In genomic region chr2:226002438-226002837, GRCh38 we compare ENCODE assay signal across 9 cellular contexts.
DNase-seq lines count a peak whose midpoint lies in the region; ATAC-seq, FAIRE-seq and TF ChIP-seq lines count a peak whose summit lies in the region.
"Had no signal": no experiment of that assay in that cellular context is flagged by ENCODE, and none has a peak within 500 bp of the region (broad histone marks: within the 10 kb centered on the region; RNA-seq: fewer than 3 reads in every experiment).

No MANE protein-coding gene starts in this region.

- H3K4ac ChIP-seq in neuronal stem cell (ENCODE audit: low read length), result no peak overlapping the region

- no peak overlapping the region for H4K8ac ChIP-seq in neuronal stem cell (ENCODE audit: low read depth, low read length)

- ATAC-seq in GM18502 (IDR thresholded peaks at IDR 0.05; ENCODE audit: poor library complexity, unreplicated experiment), result peak; percentile 62
- no peak for ATAC-seq in GM21528 (IDR thresholded peaks at IDR 0.05; ENCODE audit: low FRiP score, unreplicated experiment)
- no peak for ATAC-seq in HG03457 (IDR thresholded peaks at IDR 0.05; ENCODE audit: unreplicated experiment)

- no peak overlapping the region for H3K14ac ChIP-seq in neuronal stem cell (ENCODE audit: low read length)

- H2AK5ac ChIP-seq in neuronal stem cell (ENCODE audit: low read depth, low read length), result no peak overlapping the region

- H3K9ac ChIP-seq in neuronal stem cell (ENCODE audit: low read depth, low read length, poor library complexity) (no peak overlapping the region), kidney (ENCODE audit: low read length in 2 of 2) (no peak overlapping the region)

- no peaks in the 10 kb centered on the region for H3K27me3 ChIP-seq in neuronal stem cell (ENCODE audit: control insufficient read depth in 3 of 3, insufficient read depth in 3 of 3, low read depth in 1 of 3, low read length in 3 of 3)

- peak; percentile 14 for DNase-seq in LNCaP clone FGC (ENCODE audit: low read depth)
- DNase-seq in choroid plexus epithelial cell (ENCODE audit: low read depth), result peak; percentile 88
- no peak for DNase-seq in neuronal stem cell (ENCODE audit: low spot score)
- DNase-seq in kidney, result no peak
- DNase-seq in COLO668 (lab: John Stamatoyannopoulos, UW; ENCODE audit: unreplicated experiment), result no peak
- DNase-seq: retina had no signal

- no peak overlapping the region for H3K27ac ChIP-seq in neuronal stem cell (replicated peaks; ENCODE audit: low read length)
- H3K27ac ChIP-seq in kidney (ENCODE audit: low read depth in 2 of 2, low read length in 2 of 2), result no peak overlapping the region

- H2AFZ ChIP-seq in neuronal stem cell (ENCODE audit: low read length), result peak overlapping the region; percentile 37

- H3K4me1 ChIP-seq in neuronal stem cell (ENCODE audit: control insufficient read depth in 2 of 2, insufficient read depth in 1 of 2, low read depth in 1 of 2, low read length in 2 of 2) (no peaks in the 10 kb centered on the region), kidney (ENCODE audit: control insufficient read depth in 1 of 2, insufficient read depth in 1 of 2, low read depth in 1 of 2, low read length in 2 of 2) (no peaks in the 10 kb centered on the region)

- no peak overlapping the region for H3K4me3 ChIP-seq in LNCaP clone FGC (ENCODE audit: low read depth, low read length)
- H3K4me3 ChIP-seq in choroid plexus epithelial cell (ENCODE audit: low read depth, low read length), result no peak overlapping the region
- H3K4me3 ChIP-seq in neuronal stem cell (ENCODE audit: low read length in 2 of 2), result no peak overlapping the region
- no peak overlapping the region for H3K4me3 ChIP-seq in kidney (ENCODE audit: low read length in 2 of 2)

- no peak overlapping the region for H2BK15ac ChIP-seq in neuronal stem cell (ENCODE audit: low read length)

- H3K23ac ChIP-seq in neuronal stem cell (ENCODE audit: low read depth, low read length, poor library complexity), result no peak overlapping the region

- intact Hi-C loops in kidney (cut with DNase I), result no loop called here

- H3K79me1 ChIP-seq in neuronal stem cell (ENCODE audit: low read depth, low read length), result no peaks in the 10 kb centered on the region

- H3K4me2 ChIP-seq in neuronal stem cell (ENCODE audit: insufficient read depth, low read length, poor library complexity, severe bottlenecking), result no peak overlapping the region

- H2BK120ac ChIP-seq in neuronal stem cell (ENCODE audit: low read depth, low read length), result no peak overlapping the region

- H2BK5ac ChIP-seq in neuronal stem cell (ENCODE audit: low read length), result no peak overlapping the region

- no CpG with 5 or more reads among the region's 2 CpGs for WGBS in neuronal stem cell (ENCODE audit: extremely low coverage in 2 of 2, insufficient read length in 2 of 2, insufficient replicate concordance in 1 of 2), 2 donors

- no peak for FAIRE-seq in kidney (lab: Jason Lieb, UNC)

- H4K91ac ChIP-seq in neuronal stem cell (ENCODE audit: low read depth, low read length, poor library complexity), result no peak overlapping the region

- H3K9me3 ChIP-seq in neuronal stem cell (replicated peaks in 1 of 2; ENCODE audit: control insufficient read depth in 2 of 2, insufficient read depth in 1 of 2, low read depth in 1 of 2, low read length in 2 of 2) (no peaks in the 10 kb centered on the region), kidney (ENCODE audit: control insufficient read depth in 1 of 2, low read length in 2 of 2) (no peaks in the 10 kb centered on the region)

- H2BK12ac ChIP-seq in neuronal stem cell (ENCODE audit: low read length), result no peak overlapping the region

- H3K36me3 ChIP-seq in neuronal stem cell (replicated peaks in 1 of 2; ENCODE audit: control insufficient read depth in 2 of 2, insufficient read depth in 2 of 2, low read length in 2 of 2) (no peaks in the 10 kb centered on the region), kidney (ENCODE audit: control insufficient read depth in 1 of 2, insufficient read depth in 2 of 2, low read length in 2 of 2) (no peaks in the 10 kb centered on the region)

- no peak overlapping the region for H3K18ac ChIP-seq in neuronal stem cell (ENCODE audit: low read length)

- TF ChIP-seq CTCF in LNCaP clone FGC (IDR thresholded peaks at IDR 0.05; ENCODE audit: control insufficient read depth, extremely low read depth, insufficient read depth), result no peak
- no peak for TF ChIP-seq CTCF in choroid plexus epithelial cell (conservative IDR thresholded peaks at IDR 0.05; ENCODE audit: low read depth, low read length)
- TF ChIP-seq CTCF in kidney (IDR thresholded peaks at IDR 0.05; ENCODE audit: borderline replicate concordance, extremely low read depth, insufficient read depth), result no peak

Comparison
In these comparisons a context has a peak if more than half of its experiments do, and no peak if none do; other contexts are left out.
1. DNase-seq: peak in LNCaP clone FGC (single experiment) and choroid plexus epithelial cell (single experiment); none in neuronal stem cell (single experiment), kidney (single experiment) and COLO668 (single experiment).